Comparison of ENCODE assay signal across 10 cellular contexts in genomic region chr11:129323896-129324522, GRCh38. TPM values are rescaled to one million over a fixed set of nuclear protein-coding genes. Genes with fewer than 3 reads are reported as not detected.
DNase-seq lines count a peak whose midpoint lies in the region; ATAC-seq and TF ChIP-seq lines count a peak whose summit lies in the region.
"Had no signal": no experiment of that assay in that cellular context is flagged by ENCODE, and none has a peak within 500 bp of the region (broad histone marks: within the 10 kb centered on the region; RNA-seq: fewer than 3 reads in every experiment).

No MANE protein-coding gene starts in this region.

- intact Hi-C loops in left lung (cut with DNase I): no loop called here

- no peaks in the 10 kb centered on the region for H3K27me3 ChIP-seq in left lung
- H3K27me3 ChIP-seq: BE2C had no signal

- H3K4me1 Mint-ChIP-seq in activated T-cell treated with anti-CD3 and anti-CD28 coated beads, Interleukin-2, amount 50 U/mL, for 4 hours (ENCODE audit: low read depth): no peaks in the 10 kb centered on the region

- no peaks in the 10 kb centered on the region for H3K36me3 ChIP-seq in left lung
- H3K36me3 ChIP-seq: BE2C had no signal

- TF ChIP-seq CTCF in VCaP (conservative IDR thresholded peaks at IDR 0.05): no peak
- TF ChIP-seq CTCF in left lung (IDR thresholded peaks at IDR 0.05): no peak

- peaks cover 1% of the 10 kb centered on the region for H3K27me3 Mint-ChIP-seq in activated T-cell treated with anti-CD3 and anti-CD28 coated beads, Interleukin-2, amount 50 U/mL, for 4 hours (ENCODE audit: low read depth)

- no peaks in the 10 kb centered on the region for H3K9me3 ChIP-seq in left lung
- H3K9me3 ChIP-seq: BE2C had no signal

- H3K4me1 ChIP-seq in left lung: peaks cover 8 to 34% of the 10 kb centered on the region in 2 donors
- H3K4me1 ChIP-seq: BE2C had no signal

- H3K4me3 Mint-ChIP-seq in activated T-cell treated with anti-CD3 and anti-CD28 coated beads, Interleukin-2, amount 50 U/mL, for 4 hours: no peak overlapping the region

- H3K9me3 Mint-ChIP-seq in activated T-cell treated with anti-CD3 and anti-CD28 coated beads, Interleukin-2, amount 50 U/mL, for 4 hours: no peaks in the 10 kb centered on the region

- peak overlapping the region; percentile 99 for H3K27ac ChIP-seq in VCaP
- H3K27ac ChIP-seq in left lung: peak overlapping the region; percentile 68 to 69

- peak; percentile 52 for DNase-seq in NCI-H2107 treated with DMSO at 0.1 percent for 48 hours (lab: John Stamatoyannopoulos, UW; ENCODE audit: unreplicated experiment)
- no peak for DNase-seq in NCI-H2107 (lab: John Stamatoyannopoulos, UW)
- peak in 1 of 2 donors; percentile 65 for DNase-seq in left lung
- peak; percentile 67 for DNase-seq in ureter (ENCODE audit: low spot score)
- no peak for DNase-seq in activated T-cell treated with anti-CD3 and anti-CD28 coated beads, Interleukin-2, amount 50 U/mL, for 4 hours
- DNase-seq in HUDEP-2 (lab: John Stamatoyannopoulos, UW; ENCODE audit: unreplicated experiment in 76 of 76): no peak
- DNase-seq: BE2C, NCI-H226 had no signal

- no peaks in the 10 kb centered on the region for H3K36me3 Mint-ChIP-seq in activated T-cell treated with anti-CD3 and anti-CD28 coated beads, Interleukin-2, amount 50 U/mL, for 4 hours (ENCODE audit: insufficient read depth)

- peak; percentile 94 for ATAC-seq in left lung
- ATAC-seq in activated T-cell treated with anti-CD3 and anti-CD28 coated beads, Interleukin-2, amount 50 U/mL, for 4 hours: no peak
- ATAC-seq in HG03520 (IDR thresholded peaks at IDR 0.05; ENCODE audit: unreplicated experiment): no peak

- H3K4me3 ChIP-seq in left lung: peak overlapping the region in 1 of 2 donors; percentile 11

RNA-seq across cellular contexts. Expression of gene BARX2, which starts 51.6 kb away (rescaled TPM):
- total RNA-seq in left lung (under 1 TPM; 0.17 to 0.24 TPM), ureter (0.55 TPM)
- total RNA-seq in activated T-cell treated with anti-CD3 and anti-CD28 coated beads, Interleukin-2, amount 50 U/mL, for 4 hours: under 1 TPM; 0.11 to 0.87 (median 0.28) TPM

Comparison
In these comparisons a context has a peak if more than half of its experiments do, and no peak if none do; other contexts are left out.
1. DNase-seq: peak in NCI-H2107 treated with DMSO at 0.1 percent for 48 hours (single experiment) and ureter (single experiment); none in NCI-H2107 (single experiment), activated T-cell treated with anti-CD3 and anti-CD28 coated beads, Interleukin-2, amount 50 U/mL, for 4 hours (single experiment) and HUDEP-2 (0 of 76).